ENCODE assay signal across 28 cellular contexts in the genomic region with DNA sequence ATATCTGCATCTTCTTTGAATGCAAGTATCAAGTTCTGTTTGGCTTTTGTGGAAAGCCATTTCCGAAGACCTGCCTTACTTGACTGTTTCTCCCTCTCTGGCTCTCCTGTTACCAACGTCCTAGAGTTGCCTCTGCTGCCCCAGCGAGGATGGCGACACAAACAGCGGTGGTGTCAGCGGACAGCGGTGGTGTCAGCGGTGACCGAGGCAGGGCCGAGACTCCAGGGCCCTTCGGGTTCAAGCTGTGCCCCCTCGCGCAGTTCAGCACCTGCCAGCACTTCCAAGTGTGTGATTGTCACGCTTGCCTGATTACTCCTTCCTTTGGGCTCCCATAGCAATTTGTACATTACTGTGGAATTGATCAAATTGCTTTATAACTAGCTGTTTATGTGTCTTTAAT.
"Had no signal": no experiment of that assay in that cellular context is flagged by ENCODE, and none has a peak within 500 bp of the region (broad histone marks: within the 10 kb centered on the region; RNA-seq: fewer than 3 reads in every experiment).

No MANE protein-coding gene starts in this region.

- H3K4me2 ChIP-seq: neural progenitor cell had no signal

- H3K36me3 Mint-ChIP-seq: immature natural killer cell; mesothelial cell of epicardium; naive B cell; natural killer cell; neural progenitor cell; stimulated activated naive B cell treated with anti-CD40 and anti-IgM and Interleukin-4, amounts not matched to agents 10 μg/mL and 1 μg/mL and 100 μg/mL, for 72 hours had no signal

- H3K4me1 ChIP-seq: left ventricle myocardium inferior, neural progenitor cell, right atrium auricular region, suprapubic skin, upper lobe of right lung had no signal

- H3K27ac ChIP-seq: left ventricle myocardium inferior, neural progenitor cell, ovary, right atrium auricular region, skin epidermis, suprapubic skin, thoracic aorta, tibial artery, upper lobe of right lung had no signal

- H3K4me1 Mint-ChIP-seq: immature natural killer cell; naive B cell; natural killer cell; neural progenitor cell; stimulated activated naive B cell treated with anti-CD40 and anti-IgM and Interleukin-4, amounts not matched to agents 10 μg/mL and 1 μg/mL and 100 μg/mL, for 72 hours had no signal

- ATAC-seq: left colon; natural killer cell; sciatic nerve; stimulated activated naive B cell treated with anti-CD40 and anti-IgM and Interleukin-4, amounts not matched to agents 10 μg/mL and 1 μg/mL and 100 μg/mL, for 72 hours; upper lobe of right lung had no signal

- H3K4me3 Mint-ChIP-seq: immature natural killer cell; mesothelial cell of epicardium; naive B cell; natural killer cell; nephron progenitor cell; neural progenitor cell; stimulated activated naive B cell treated with anti-CD40 and anti-IgM and Interleukin-4, amounts not matched to agents 10 μg/mL and 1 μg/mL and 100 μg/mL, for 72 hours; stimulated activated naive CD8-positive, alpha-beta T cell treated with anti-CD3 and anti-CD28 coated beads, Interleukin-15, Interleukin-2, amounts not matched to agents 100 ng/mL and 50 ng/mL, for 24 hours had no signal

- H3K9me3 ChIP-seq: left ventricle myocardium inferior, ovary, right atrium auricular region, suprapubic skin, thoracic aorta, tibial artery, upper lobe of right lung had no signal

- H3K27ac Mint-ChIP-seq: immature natural killer cell; mesothelial cell of epicardium; naive B cell; natural killer cell; neural progenitor cell; progenitor cell of endocrine pancreas; stimulated activated naive B cell treated with anti-CD40 and anti-IgM and Interleukin-4, amounts not matched to agents 10 μg/mL and 1 μg/mL and 100 μg/mL, for 72 hours; stimulated activated naive CD8-positive, alpha-beta T cell treated with anti-CD3 and anti-CD28 coated beads, Interleukin-15, Interleukin-2, amounts not matched to agents 100 ng/mL and 50 ng/mL, for 24 hours had no signal

- H3K9ac ChIP-seq: neural progenitor cell had no signal

- DNase-seq: hypothalamus; immature natural killer cell; kidney; left colon; left ventricle myocardium inferior; mesendoderm; naive B cell; natural killer cell; nephron progenitor cell; ovary; stimulated activated CD4-positive, alpha-beta T cell treated with anti-CD3 and anti-CD28 coated beads, Interleukin-12 subunit alpha, Interleukin-12 subunit beta, amount 100 ng/mL, for 4 hours; stimulated activated CD4-positive, alpha-beta T cell treated with anti-CD3 and anti-CD28 coated beads, Interleukin-15, amount 100 ng/mL, for 24 hours; stimulated activated CD4-positive, alpha-beta T cell treated with anti-CD3 and anti-CD28 coated beads, Interleukin-2, amount 100 ng/mL, for 24 hours; stimulated activated CD4-positive, alpha-beta T cell treated with anti-CD3 and anti-CD28 coated beads, Interleukin-4, amount 100 ng/mL, for 1 hour; stimulated activated naive B cell treated with anti-CD40 and anti-IgM and Interleukin-4, amounts not matched to agents 10 μg/mL and 1 μg/mL and 100 μg/mL, for 72 hours; tibial artery; trophoblast cell; upper lobe of right lung had no signal

- H3K36me3 ChIP-seq: left ventricle myocardium inferior, neural progenitor cell, ovary, right atrium auricular region, suprapubic skin, thoracic aorta, tibial artery, upper lobe of right lung had no signal

- H3K27me3 ChIP-seq: neural progenitor cell, ovary, right atrium auricular region, suprapubic skin, tibial artery, upper lobe of right lung had no signal

- H3K4me3 ChIP-seq: left ventricle myocardium inferior, lung, neural progenitor cell, ovary, right atrium auricular region, skin epidermis, suprapubic skin, thoracic aorta, tibial artery, upper lobe of right lung had no signal

- H3K27me3 Mint-ChIP-seq: naive B cell; progenitor cell of endocrine pancreas; stimulated activated naive B cell treated with anti-CD40 and anti-IgM and Interleukin-4, amounts not matched to agents 10 μg/mL and 1 μg/mL and 100 μg/mL, for 72 hours; stimulated activated naive CD8-positive, alpha-beta T cell treated with anti-CD3 and anti-CD28 coated beads, Interleukin-15, Interleukin-2, amounts not matched to agents 100 ng/mL and 50 ng/mL, for 24 hours had no signal
